In the genomic region with DNA sequence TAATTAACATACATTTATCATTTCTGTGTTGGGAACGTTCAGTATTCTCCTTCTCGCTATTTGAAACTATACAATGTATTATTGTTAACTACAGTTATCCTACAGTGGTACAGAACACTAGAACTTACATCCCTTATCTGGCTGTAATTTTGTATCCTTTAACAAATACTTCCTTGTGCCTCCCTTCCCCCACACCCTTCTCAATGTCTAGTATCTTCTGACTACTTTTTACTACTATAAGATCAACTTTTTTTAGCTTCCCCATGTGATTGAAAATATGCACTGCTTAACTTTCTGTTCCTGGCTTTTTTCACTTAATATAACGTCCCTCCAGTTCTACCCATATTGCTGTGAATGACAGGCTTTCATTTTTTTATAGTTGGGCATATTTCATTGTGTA, we compare ENCODE assay signal across 31 cellular contexts.
DNase-seq lines count a peak whose midpoint lies in the region; TF ChIP-seq lines count a peak whose summit lies in the region.
"Had no signal": no experiment of that assay in that cellular context is flagged by ENCODE, and none has a peak within 500 bp of the region (broad histone marks: within the 10 kb centered on the region; RNA-seq: fewer than 3 reads in every experiment).

No MANE protein-coding gene starts in this region.

- no peaks in the 10 kb centered on the region for H3K4me1 ChIP-seq in testis
- no peaks in the 10 kb centered on the region for H3K4me1 ChIP-seq in left ventricle myocardium inferior
- H3K4me1 ChIP-seq: A549, Caco-2 had no signal

- no peak overlapping the region for H3K4me3 ChIP-seq in testis
- no peak overlapping the region for H3K4me3 ChIP-seq in left ventricle myocardium inferior
- H3K4me3 ChIP-seq: A549; BLaER1; BLaER1 treated with 17β-estradiol and CSF1 and Interleukin-3, amounts not matched to agents 10 nM and 100 nM had no signal

- H3K9me3 ChIP-seq in testis (no peaks in the 10 kb centered on the region), left ventricle myocardium inferior (replicated peaks) (peaks cover 31% of the 10 kb centered on the region)
- H3K9me3 ChIP-seq: BE2C had no signal

- no peaks in the 10 kb centered on the region for H3K27me3 ChIP-seq in testis
- H3K27me3 ChIP-seq in left ventricle myocardium inferior (ENCODE audit: low read depth) = no peaks in the 10 kb centered on the region
- H3K27me3 ChIP-seq: BE2C; BLaER1; BLaER1 treated with 17β-estradiol and CSF1 and Interleukin-3, amounts not matched to agents 10 nM and 100 nM had no signal

- in situ Hi-C loops in SK-MEL-5 (cut with HindIII; ENCODE audit: low pct_unique_long_range_greater_than_20kb, low sequenced_read_pairs) = no loop called here

- H3K36me3 ChIP-seq in testis (ENCODE audit: low read depth, missing control alignments) = no peaks in the 10 kb centered on the region
- no peaks in the 10 kb centered on the region for H3K36me3 ChIP-seq in left ventricle myocardium inferior
- H3K36me3 ChIP-seq: BE2C; BLaER1; BLaER1 treated with 17β-estradiol and CSF1 and Interleukin-3, amounts not matched to agents 10 nM and 100 nM had no signal

- DNase-seq in SK-MEL-5 (ENCODE audit: low read depth, low spot score) (peak; percentile 61), foreskin melanocyte (peak; percentile 91), testis (peak; percentile 24), NCI-H69 (lab: John Stamatoyannopoulos, UW) (no peak), NCI-H1105 treated with DMSO at 0.1 percent for 48 hours (lab: John Stamatoyannopoulos, UW) (no peak), left ventricle myocardium inferior (no peak)
- DNase-seq: 8988T; ACHN; AML-193; BE2C; C1 segment of cervical spinal cord; Caco-2; Calu3; CD4-positive, alpha-beta memory T cell; CD4-positive, alpha-beta T cell; CD4-positive, CD25-positive, alpha-beta regulatory T cell; CD8-positive, alpha-beta memory T cell; CD8-positive, alpha-beta T cell; COR-L47; DMS 273 treated with DMSO at 0.1 percent for 48 hours; DMS153; DMS53; DMS79; DMS79 treated with DMSO at 0.1 percent for 48 hours; DND-41; EL had no signal

- H3K27ac ChIP-seq in testis (no peak overlapping the region), left ventricle myocardium inferior (replicated peaks) (no peak overlapping the region)
- H3K27ac ChIP-seq: 22Rv1; A549; BLaER1; BLaER1 treated with 17β-estradiol and CSF1 and Interleukin-3, amounts not matched to agents 10 nM and 100 nM; C4-2B had no signal

- 54 to 59% methylated on average over 3 of the region's 3 CpGs for WGBS in testis, 2 donors

- no peak for TF ChIP-seq CTCF in testis (IDR thresholded peaks at IDR 0.05)
- no peak for TF ChIP-seq CTCF in left ventricle myocardium inferior (IDR thresholded peaks at IDR 0.05; ENCODE audit: borderline replicate concordance)

- intact Hi-C loops in testis (cut with DNase I; ENCODE audit: low total_unique reads) = no loop called here
- intact Hi-C loops in left ventricle myocardium inferior (cut with micrococcal nuclease) = no loop called here

- TF ChIP-seq POLR2A in testis (IDR thresholded peaks at IDR 0.05) = no peak

Comparison
In these comparisons a context has a peak if more than half of its experiments do, and no peak if none do; other contexts are left out.
1. DNase-seq: peak in SK-MEL-5 (single experiment), foreskin melanocyte (single experiment) and testis (single experiment); none in NCI-H69 (single experiment), NCI-H1105 treated with DMSO at 0.1 percent for 48 hours (single experiment) and left ventricle myocardium inferior (single experiment).